18 cellular contexts compared by ENCODE assay signal in the genomic region with DNA sequence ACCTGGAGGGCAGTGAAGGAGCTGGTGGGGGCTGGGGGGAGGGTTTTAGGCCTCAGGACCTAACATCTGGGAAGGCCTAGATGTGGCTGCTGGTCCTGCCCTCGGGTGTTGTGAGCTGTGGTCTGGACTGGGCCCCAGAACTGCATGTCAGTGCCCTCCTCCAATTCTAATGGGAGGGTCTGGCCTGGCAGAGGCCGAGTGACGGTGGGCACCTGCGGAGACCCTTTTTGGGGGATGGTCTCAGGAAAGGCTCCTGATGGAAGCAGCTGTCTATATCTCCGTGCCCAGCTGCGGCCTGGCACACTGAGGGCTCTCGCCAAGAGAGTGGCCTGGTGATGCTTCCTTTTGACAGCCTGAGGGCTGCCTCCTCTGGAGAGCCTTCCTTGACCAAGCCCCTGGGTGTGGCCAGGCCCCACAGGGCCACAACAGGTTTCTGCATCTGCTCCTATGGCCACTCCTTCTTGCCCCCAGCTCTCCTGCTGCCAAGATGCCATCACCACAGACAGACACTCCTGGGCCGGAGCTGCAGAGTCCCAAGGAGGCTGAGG. TPM values are rescaled to one million over a fixed set of nuclear protein-coding genes. Genes with fewer than 3 reads are reported as not detected.
DNase-seq lines count a peak whose midpoint lies in the region; ATAC-seq, FAIRE-seq and TF ChIP-seq lines count a peak whose summit lies in the region.
"Had no signal": no experiment of that assay in that cellular context is flagged by ENCODE, and none has a peak within 500 bp of the region (broad histone marks: within the 10 kb centered on the region; RNA-seq: fewer than 3 reads in every experiment).

No MANE protein-coding gene starts in this region.

- ATAC-seq in stimulated activated memory B cell treated with anti-CD40 and anti-IgM and Interleukin-4, amounts not matched to agents 10 μg/mL and 1 μg/mL and 100 μg/mL, for 72 hours: no peak

- no peaks in the 10 kb centered on the region for H3K9me3 ChIP-seq in CD8-positive, alpha-beta memory T cell (ENCODE audit: low read length)
- H3K9me3 ChIP-seq in NT2/D1 (ENCODE audit: insufficient read depth, low read length) (no peaks in the 10 kb centered on the region), kidney (ENCODE audit: control insufficient read depth in 1 of 2, low read length in 2 of 2) (no peaks in the 10 kb centered on the region), prostate gland (no peaks in the 10 kb centered on the region)
- H3K9me3 ChIP-seq: BE2C had no signal

- H3K9ac ChIP-seq in NT2/D1 (ENCODE audit: insufficient read length, low read depth) (peak overlapping the region; percentile 21), kidney (ENCODE audit: low read length in 2 of 2) (no peak overlapping the region)

- FAIRE-seq in kidney (lab: Jason Lieb, UNC): no peak
- FAIRE-seq: D721Med had no signal

- CTCF ChIA-PET in CD8-positive, alpha-beta memory T cell (lab: Charles Lee): no interaction called here

- no peaks in the 10 kb centered on the region for H3K36me3 ChIP-seq in CD8-positive, alpha-beta memory T cell (ENCODE audit: insufficient read depth, low read length)
- no peaks in the 10 kb centered on the region for H3K36me3 ChIP-seq in NT2/D1 (ENCODE audit: insufficient read depth, insufficient read length, low read length)
- no peaks in the 10 kb centered on the region for H3K36me3 ChIP-seq in kidney (ENCODE audit: control insufficient read depth in 1 of 2, insufficient read depth in 2 of 2, low read length in 2 of 2)
- H3K36me3 ChIP-seq in prostate gland: no peaks in the 10 kb centered on the region
- H3K36me3 ChIP-seq: BE2C had no signal

- H3K4me3 Mint-ChIP-seq in CD8-positive, alpha-beta memory T cell: no peak overlapping the region
- no peak overlapping the region for H3K4me3 Mint-ChIP-seq in stimulated activated memory B cell treated with anti-CD40 and anti-IgM and Interleukin-4, amounts not matched to agents 10 μg/mL and 1 μg/mL and 100 μg/mL, for 72 hours
- H3K4me3 Mint-ChIP-seq: CD4-positive, alpha-beta memory T cell had no signal

- intact Hi-C loops in kidney (cut with DNase I): loop anchor here (10.0 kb wide), 2 partner anchors 75 to 195 kb away; no protein-coding TSS in a partner anchor
- intact Hi-C loops in prostate gland (cut with DNase I): no loop called here

- no peaks in the 10 kb centered on the region for H3K9me3 Mint-ChIP-seq in CD8-positive, alpha-beta memory T cell
- H3K9me3 Mint-ChIP-seq in stimulated activated memory B cell treated with anti-CD40 and anti-IgM and Interleukin-4, amounts not matched to agents 10 μg/mL and 1 μg/mL and 100 μg/mL, for 72 hours: no peaks in the 10 kb centered on the region

- H3K27ac Mint-ChIP-seq in CD8-positive, alpha-beta memory T cell: no peak overlapping the region
- H3K27ac Mint-ChIP-seq in stimulated activated memory B cell treated with anti-CD40 and anti-IgM and Interleukin-4, amounts not matched to agents 10 μg/mL and 1 μg/mL and 100 μg/mL, for 72 hours: peak overlapping the region; percentile 71
- H3K27ac Mint-ChIP-seq: CD4-positive, alpha-beta memory T cell had no signal

- DNase-seq in CD8-positive, alpha-beta memory T cell: no peak
- DNase-seq in NT2/D1 (ENCODE audit: low read depth, low spot score) (no peak), kidney (peak; percentile 65), NCI-H1092 treated with DMSO at 0.1 percent for 48 hours (lab: John Stamatoyannopoulos, UW) (no peak), SW480 (ENCODE audit: low spot score) (no peak), prostate gland (ENCODE audit: low spot score) (no peak)
- DNase-seq: BE2C; CD4-positive, alpha-beta memory T cell; DMS79; KG1; NCI-H1436 treated with DMSO at 0.1 percent for 48 hours; NCI-H2029 treated with DMSO at 0.1 percent for 48 hours; NCI-H2171 treated with DMSO at 0.1 percent for 48 hours; NCI-H510A had no signal

- peaks cover 4% of the 10 kb centered on the region for H3K4me1 ChIP-seq in CD8-positive, alpha-beta memory T cell (ENCODE audit: insufficient read depth, low read length)
- peaks cover 22% of the 10 kb centered on the region for H3K4me1 ChIP-seq in NT2/D1 (ENCODE audit: insufficient read depth, insufficient read length)
- peaks cover 0 to 10% of the 10 kb centered on the region in 2 donors for H3K4me1 ChIP-seq in kidney (ENCODE audit: control insufficient read depth in 1 of 2, insufficient read depth in 1 of 2, low read depth in 1 of 2, low read length in 2 of 2)
- H3K4me1 ChIP-seq in prostate gland (replicated peaks): peaks cover 3% of the 10 kb centered on the region
- H3K4me1 ChIP-seq: BE2C had no signal

- H3K27ac ChIP-seq in CD8-positive, alpha-beta memory T cell (ENCODE audit: low read depth, low read length): peak overlapping the region; percentile 31
- H3K27ac ChIP-seq in kidney (ENCODE audit: low read depth in 2 of 2, low read length in 2 of 2) (no peak overlapping the region), prostate gland (no peak overlapping the region)

- 76% methylated on average over 6 of the region's 8 CpGs for WGBS in prostate gland

- H3K36me3 Mint-ChIP-seq in CD8-positive, alpha-beta memory T cell: no peaks in the 10 kb centered on the region
- no peaks in the 10 kb centered on the region for H3K36me3 Mint-ChIP-seq in stimulated activated memory B cell treated with anti-CD40 and anti-IgM and Interleukin-4, amounts not matched to agents 10 μg/mL and 1 μg/mL and 100 μg/mL, for 72 hours
- H3K36me3 Mint-ChIP-seq: CD4-positive, alpha-beta memory T cell had no signal

- H3K4me3 ChIP-seq in CD8-positive, alpha-beta memory T cell (ENCODE audit: low read length): no peak overlapping the region
- no peak overlapping the region for H3K4me3 ChIP-seq in NT2/D1 (ENCODE audit: insufficient read length, low read depth)
- H3K4me3 ChIP-seq in kidney (ENCODE audit: low read length in 2 of 2): no peak overlapping the region
- H3K4me3 ChIP-seq in prostate gland: no peak overlapping the region

- TF ChIP-seq CTCF in kidney (IDR thresholded peaks at IDR 0.05; ENCODE audit: borderline replicate concordance, extremely low read depth, insufficient read depth) (no peak), prostate gland (IDR thresholded peaks at IDR 0.05) (no peak)

- H3K27me3 Mint-ChIP-seq in CD8-positive, alpha-beta memory T cell: peaks cover 12 to 27% of the 10 kb centered on the region in 2 donors
- peaks cover 37% of the 10 kb centered on the region for H3K27me3 Mint-ChIP-seq in stimulated activated memory B cell treated with anti-CD40 and anti-IgM and Interleukin-4, amounts not matched to agents 10 μg/mL and 1 μg/mL and 100 μg/mL, for 72 hours

- POLR2A ChIA-PET in CD8-positive, alpha-beta memory T cell (lab: Charles Lee): no interaction called here

- peaks cover 0 to 7% (median under 1%) of the 10 kb centered on the region in 3 donors for H3K4me1 Mint-ChIP-seq in CD8-positive, alpha-beta memory T cell
- peaks cover 38% of the 10 kb centered on the region for H3K4me1 Mint-ChIP-seq in stimulated activated memory B cell treated with anti-CD40 and anti-IgM and Interleukin-4, amounts not matched to agents 10 μg/mL and 1 μg/mL and 100 μg/mL, for 72 hours

- peaks cover 9% of the 10 kb centered on the region for H3K27me3 ChIP-seq in CD8-positive, alpha-beta memory T cell (ENCODE audit: insufficient read depth, low read length, poor library complexity, severe bottlenecking)
- no peaks in the 10 kb centered on the region for H3K27me3 ChIP-seq in NT2/D1 (ENCODE audit: insufficient read depth, insufficient read length)
- peaks cover 28% of the 10 kb centered on the region for H3K27me3 ChIP-seq in prostate gland (replicated peaks; ENCODE audit: insufficient read depth)

- TF ChIP-seq POLR2A in prostate gland (IDR thresholded peaks at IDR 0.05): no peak

RNA-seq across cellular contexts. Expression of gene EXOC3L4, which starts 5.3 kb away (rescaled TPM):
- total RNA-seq in CD8-positive, alpha-beta memory T cell: not detected
- polyA plus RNA-seq in CD8-positive, alpha-beta memory T cell: not detected
- 11.6 TPM for total RNA-seq in kidney
- polyA plus RNA-seq in kidney (ENCODE audit: insufficient read depth, low read depth, low replicate concordance): 15.6 TPM
- total RNA-seq in prostate gland: 1 to 10 TPM in 1 of 2 donors, under 1 TPM in 1; 0.27 to 2.0 TPM
- total RNA-seq: CD4-positive, alpha-beta memory T cell; RPMI7951 had no signal
- polyA plus RNA-seq: AG04450; CD4-positive, alpha-beta memory T cell had no signal

RNA-seq across cellular contexts. Expression of gene LBHD2, which starts 15.8 kb away (rescaled TPM):
- total RNA-seq in CD8-positive, alpha-beta memory T cell: not detected
- not detected for polyA plus RNA-seq in CD8-positive, alpha-beta memory T cell
- total RNA-seq in kidney (not detected), prostate gland (1 to 10 TPM in 1 of 2 donors, not detected in 1; 3.3 TPM)
- 0.82 TPM for polyA plus RNA-seq in kidney (ENCODE audit: insufficient read depth, low read depth, low replicate concordance)
- total RNA-seq: CD4-positive, alpha-beta memory T cell; RPMI7951 had no signal
- polyA plus RNA-seq: AG04450; CD4-positive, alpha-beta memory T cell had no signal

RNA-seq across cellular contexts. Expression of gene TNFAIP2, which starts 23.5 kb away (rescaled TPM):
- 1 to 10 TPM in 1 of 2 experiments, under 1 TPM in 1; 0.70 to 1.4 TPM for total RNA-seq in CD8-positive, alpha-beta memory T cell
- not detected for polyA plus RNA-seq in CD8-positive, alpha-beta memory T cell
- total RNA-seq in kidney (301 TPM), prostate gland (10 to 100 TPM; 36.5 to 46.4 TPM)
- 42.9 TPM for polyA plus RNA-seq in kidney (ENCODE audit: insufficient read depth, low read depth, low replicate concordance)
- polyA plus RNA-seq: CD4-positive, alpha-beta memory T cell had no signal

RNA-seq across cellular contexts. Expression of gene CDC42BPB, which starts 42.5 kb away (rescaled TPM):
- total RNA-seq in CD8-positive, alpha-beta memory T cell: 1 to 10 TPM; 1.6 to 2.9 TPM
- polyA plus RNA-seq in CD8-positive, alpha-beta memory T cell: 0.32 TPM
- 127 TPM for total RNA-seq in kidney
- 22.5 TPM for polyA plus RNA-seq in kidney (ENCODE audit: insufficient read depth, low read depth, low replicate concordance)
- 100 to 1,000 TPM in 1 of 2 donors, 10 to 100 TPM in 1; 78.9 to 172 TPM for total RNA-seq in prostate gland

Comparison
In these comparisons a context has a peak if more than half of its experiments do, and no peak if none do; other contexts are left out.
1. RNA of gene TNFAIP2, which starts 23.5 kb away (total RNA-seq): 301 TPM in kidney (single experiment) and 36.5 to 46.4 TPM in prostate gland; 0.70 to 1.4 TPM in CD8-positive, alpha-beta memory T cell; every median in the first group is over 10 times any median in the second.